Comparison of ENCODE assay signal across 20 cellular contexts in genomic region chr13:85990397-85990796, GRCh38.
DNase-seq lines count a peak whose midpoint lies in the region; ATAC-seq and TF ChIP-seq lines count a peak whose summit lies in the region.
"Had no signal": no experiment of that assay in that cellular context is flagged by ENCODE, and none has a peak within 500 bp of the region (broad histone marks: within the 10 kb centered on the region; RNA-seq: fewer than 3 reads in every experiment).

No MANE protein-coding gene starts in this region.

- H2AFZ ChIP-seq in OCI-LY3 (ENCODE audit: low read depth, low read length), result peak overlapping the region; percentile 74; the same call in 1 of the 2 replicates
- H2AFZ ChIP-seq: GM23248 had no signal

- TF ChIP-seq CTCF in MCF 10A (IDR thresholded peaks at IDR 0.05; ENCODE audit: unreplicated experiment) (no peak), breast epithelium (IDR thresholded peaks at IDR 0.05) (no peak), OCI-LY3 (IDR thresholded peaks at IDR 0.05; ENCODE audit: low read depth, low read length) (no peak), foreskin keratinocyte (conservative IDR thresholded peaks at IDR 0.05) (no peak), nephron progenitor cell (IDR thresholded peaks at IDR 0.05) (no peak)

- H3K36me3 Mint-ChIP-seq in MCF 10A (ENCODE audit: insufficient read depth, unreplicated experiment), result peaks cover 6% of the 10 kb centered on the region
- H3K36me3 Mint-ChIP-seq in nephron progenitor cell (ENCODE audit: low read depth), result no peaks in the 10 kb centered on the region
- H3K36me3 Mint-ChIP-seq: CD4-positive, CD25-positive, alpha-beta regulatory T cell; CD8-positive, alpha-beta T cell had no signal

- POLR2A ChIA-PET in MCF 10A (lab: Yijun Ruan, JAX), result no interaction called here

- H3K9me3 Mint-ChIP-seq in MCF 10A (ENCODE audit: unreplicated experiment) (no peaks in the 10 kb centered on the region), nephron progenitor cell (no peaks in the 10 kb centered on the region)

- no peak overlapping the region for H3K9ac ChIP-seq in OCI-LY3 (ENCODE audit: low read length)
- H3K9ac ChIP-seq: BLaER1, GM23248 had no signal

- H3K27ac Mint-ChIP-seq in MCF 10A (ENCODE audit: low read depth, unreplicated experiment) (peak overlapping the region; percentile 71), nephron progenitor cell (peak overlapping the region; percentile 14)
- H3K27ac Mint-ChIP-seq: B cell; CD8-positive, alpha-beta T cell had no signal

- H3K4me1 ChIP-seq in breast epithelium (no peaks in the 10 kb centered on the region), OCI-LY3 (ENCODE audit: low read length) (no peaks in the 10 kb centered on the region), foreskin keratinocyte (no peaks in the 10 kb centered on the region)
- H3K4me1 ChIP-seq: BLaER1, Caco-2 had no signal

- peak; percentile 14 for ATAC-seq in foreskin keratinocyte
- ATAC-seq in stimulated activated naive CD8-positive, alpha-beta T cell treated with anti-CD3 and anti-CD28 coated beads, Interleukin-15, Interleukin-2, amounts not matched to agents 100 U/mL and 50 U/mL, for 24 hours, result no peak
- ATAC-seq: CD8-positive, alpha-beta T cell; HCT116 had no signal

- no TSS peak for BruUV-seq in MCF 10A (replicated peaks; lab: Mats Ljungman, UMichigan)

- H3K4me1 Mint-ChIP-seq in MCF 10A (ENCODE audit: insufficient read depth, unreplicated experiment), result peaks cover 8% of the 10 kb centered on the region
- no peaks in the 10 kb centered on the region for H3K4me1 Mint-ChIP-seq in nephron progenitor cell
- H3K4me1 Mint-ChIP-seq: B cell; CD4-positive, CD25-positive, alpha-beta regulatory T cell had no signal

- H3K36me3 ChIP-seq in breast epithelium, result no peaks in the 10 kb centered on the region
- no peaks in the 10 kb centered on the region for H3K36me3 ChIP-seq in OCI-LY3 (replicated peaks; ENCODE audit: low read depth, low read length)
- H3K36me3 ChIP-seq: BLaER1 had no signal

- H3K4me3 Mint-ChIP-seq in MCF 10A (ENCODE audit: unreplicated experiment), result no peak overlapping the region
- H3K4me3 Mint-ChIP-seq in nephron progenitor cell, result no peak overlapping the region
- H3K4me3 Mint-ChIP-seq: B cell; CD4-positive, CD25-positive, alpha-beta regulatory T cell; CD8-positive, alpha-beta T cell had no signal

- no peaks in the 10 kb centered on the region for H3K9me3 ChIP-seq in breast epithelium
- no peaks in the 10 kb centered on the region for H3K9me3 ChIP-seq in OCI-LY3 (ENCODE audit: insufficient read depth, low read length)
- H3K9me3 ChIP-seq: BLaER1, Caco-2 had no signal

- no peaks in the 10 kb centered on the region for H4K20me1 ChIP-seq in OCI-LY3 (ENCODE audit: insufficient read depth, low read length)
- H4K20me1 ChIP-seq: BLaER1 had no signal

- H3K27me3 ChIP-seq in breast epithelium (no peaks in the 10 kb centered on the region), OCI-LY3 (ENCODE audit: low read depth, low read length) (no peaks in the 10 kb centered on the region), foreskin keratinocyte (no peaks in the 10 kb centered on the region)
- H3K27me3 ChIP-seq: BLaER1 had no signal

- CTCF ChIA-PET in MCF 10A (lab: Yijun Ruan, JAX), result interaction anchor here (0.6 to 0.8 kb wide), 2 partner anchors 66 to 118 kb away, joined by 3 to 4 read pairs; no protein-coding TSS in a partner anchor

- H3K27ac ChIP-seq in breast epithelium (no peak overlapping the region), OCI-LY3 (ENCODE audit: low read length) (no peak overlapping the region), foreskin keratinocyte (no peak overlapping the region)
- H3K27ac ChIP-seq: 22Rv1, BLaER1, C4-2B, GM23248 had no signal

- no peak for TF ChIP-seq POLR2A in breast epithelium (IDR thresholded peaks at IDR 0.05)

- intact Hi-C loops in MCF 10A (cut with micrococcal nuclease), result no loop called here
- intact Hi-C loops in breast epithelium (cut with DNase I; ENCODE audit: low total_unique reads), result no loop called here

- H3K4me2 ChIP-seq in OCI-LY3 (ENCODE audit: low read length), result no peak overlapping the region
- H3K4me2 ChIP-seq: BLaER1 had no signal

- DNase-seq in MCF 10A (ENCODE audit: unreplicated experiment), result no peak
- no peak for DNase-seq in breast epithelium (ENCODE audit: low spot score in 2 of 2)
- DNase-seq in foreskin keratinocyte, result no peak
- DNase-seq in nephron progenitor cell, result no peak
- DNase-seq in NCI-H1694 (lab: John Stamatoyannopoulos, UW), result no peak
- DNase-seq in stimulated activated naive CD8-positive, alpha-beta T cell treated with anti-CD3 and anti-CD28 coated beads, Interleukin-15, Interleukin-2, amounts not matched to agents 100 U/mL and 50 U/mL, for 24 hours, result no peak
- DNase-seq in NCI-H128 (lab: John Stamatoyannopoulos, UW; ENCODE audit: unreplicated experiment), result no peak
- DNase-seq: Caco-2; CD4-positive, CD25-positive, alpha-beta regulatory T cell; CD8-positive, alpha-beta T cell; DMS153; DND-41; GM23248; H7 had no signal

- H3K4me3 ChIP-seq in breast epithelium, result no peak overlapping the region
- no peak overlapping the region for H3K4me3 ChIP-seq in OCI-LY3 (ENCODE audit: low read length)
- H3K4me3 ChIP-seq: BLaER1, GM23248 had no signal

- H3K79me2 ChIP-seq in OCI-LY3 (ENCODE audit: low read length), result no peaks in the 10 kb centered on the region

- H3K27me3 Mint-ChIP-seq in MCF 10A (ENCODE audit: insufficient read depth, unreplicated experiment) (no peaks in the 10 kb centered on the region), nephron progenitor cell (ENCODE audit: low read depth, poor library complexity) (no peaks in the 10 kb centered on the region)
- H3K27me3 Mint-ChIP-seq: B cell; CD4-positive, CD25-positive, alpha-beta regulatory T cell had no signal
